ENCODE assay signal across 8 cellular contexts in genomic region chr7:76310102-76310957, GRCh38. TPM values are rescaled to one million over a fixed set of nuclear protein-coding genes. Genes with fewer than 3 reads are reported as not detected.
DNase-seq lines count a peak whose midpoint lies in the region; ATAC-seq and TF ChIP-seq lines count a peak whose summit lies in the region.

No MANE protein-coding gene starts in this region.

- TF ChIP-seq CTCF in colonic mucosa (IDR thresholded peaks at IDR 0.05) (no peak), osteocyte (IDR thresholded peaks at IDR 0.05) (no peak), hepatocyte (IDR thresholded peaks at IDR 0.05; ENCODE audit: poor library complexity) (no peak)

- POLR2A ChIA-PET in activated CD4-positive, alpha-beta T cell treated with anti-CD3 and anti-CD28 coated beads, Interleukin-2, amount 10 ng/mL, durations not matched to agents 7 days and 5 days (lab: Charles Lee) = no interaction called here

- H3K4me3 ChIP-seq in colonic mucosa (no peak overlapping the region), hepatocyte (no peak overlapping the region)

- H3K27me3 ChIP-seq in colonic mucosa = no peaks in the 10 kb centered on the region
- no peaks in the 10 kb centered on the region for H3K27me3 ChIP-seq in hepatocyte

- no peaks in the 10 kb centered on the region for H3K4me1 ChIP-seq in colonic mucosa
- H3K4me1 ChIP-seq in hepatocyte (ENCODE audit: insufficient read depth) = peaks cover 7% of the 10 kb centered on the region

- H3K9me3 ChIP-seq in colonic mucosa (no peaks in the 10 kb centered on the region), hepatocyte (ENCODE audit: low read depth) (no peaks in the 10 kb centered on the region)

- intact Hi-C loops in colonic mucosa (cut with DNase I) = loop anchor here (2.0 kb wide), 1 partner anchor 20 kb away; no protein-coding TSS in a partner anchor

- no peaks in the 10 kb centered on the region for H3K79me2 ChIP-seq in hepatocyte

- H3K36me3 Mint-ChIP-seq in osteocyte (ENCODE audit: unreplicated experiment) = no peaks in the 10 kb centered on the region
- H3K36me3 Mint-ChIP-seq in activated CD4-positive, alpha-beta T cell treated with anti-CD3 and anti-CD28 coated beads, Interleukin-2, amount 10 ng/mL, durations not matched to agents 7 days and 5 days (ENCODE audit: low read depth) = no peaks in the 10 kb centered on the region

- H2AFZ ChIP-seq in hepatocyte = no peak overlapping the region

- H3K9ac ChIP-seq in colonic mucosa (ENCODE audit: low read depth in 2 of 2, low read length in 2 of 2) = no peak overlapping the region

- H3K9me2 ChIP-seq in hepatocyte (replicated peaks; ENCODE audit: insufficient read depth) = no peaks in the 10 kb centered on the region

- 77% methylated on average over 21 of the region's 21 CpGs for WGBS in hepatocyte (ENCODE audit: low lambda C conversion rate, missing lambda C conversion rate)

- no peak for ATAC-seq in GM21390 (IDR thresholded peaks at IDR 0.05; ENCODE audit: unreplicated experiment)

- peak overlapping the region; percentile 87 for H3K27ac Mint-ChIP-seq in osteocyte (ENCODE audit: unreplicated experiment)
- H3K27ac Mint-ChIP-seq in activated CD4-positive, alpha-beta T cell treated with anti-CD3 and anti-CD28 coated beads, Interleukin-2, amount 10 ng/mL, durations not matched to agents 7 days and 5 days = no peak overlapping the region

- no peak overlapping the region for H3K4me3 Mint-ChIP-seq in osteocyte (ENCODE audit: unreplicated experiment)
- H3K4me3 Mint-ChIP-seq in activated CD4-positive, alpha-beta T cell treated with anti-CD3 and anti-CD28 coated beads, Interleukin-2, amount 10 ng/mL, durations not matched to agents 7 days and 5 days = no peak overlapping the region

- no peaks in the 10 kb centered on the region for H3K27me3 Mint-ChIP-seq in osteocyte (ENCODE audit: unreplicated experiment)
- peaks cover 2% of the 10 kb centered on the region for H3K27me3 Mint-ChIP-seq in activated CD4-positive, alpha-beta T cell treated with anti-CD3 and anti-CD28 coated beads, Interleukin-2, amount 10 ng/mL, durations not matched to agents 7 days and 5 days

- H3K9me3 Mint-ChIP-seq in osteocyte (ENCODE audit: unreplicated experiment) = no peaks in the 10 kb centered on the region
- no peaks in the 10 kb centered on the region for H3K9me3 Mint-ChIP-seq in activated CD4-positive, alpha-beta T cell treated with anti-CD3 and anti-CD28 coated beads, Interleukin-2, amount 10 ng/mL, durations not matched to agents 7 days and 5 days

- no peak overlapping the region for H3K4me2 ChIP-seq in hepatocyte

- H3K36me3 ChIP-seq in colonic mucosa = no peaks in the 10 kb centered on the region
- no peaks in the 10 kb centered on the region for H3K36me3 ChIP-seq in hepatocyte (replicated peaks; ENCODE audit: insufficient read depth, low read depth)

- peaks cover 32% of the 10 kb centered on the region for H3K4me1 Mint-ChIP-seq in osteocyte (ENCODE audit: unreplicated experiment)
- H3K4me1 Mint-ChIP-seq in activated CD4-positive, alpha-beta T cell treated with anti-CD3 and anti-CD28 coated beads, Interleukin-2, amount 10 ng/mL, durations not matched to agents 7 days and 5 days = peaks cover 8% of the 10 kb centered on the region

- CTCF ChIA-PET in activated CD4-positive, alpha-beta T cell treated with anti-CD3 and anti-CD28 coated beads, Interleukin-2, amount 10 ng/mL, durations not matched to agents 7 days and 5 days (lab: Charles Lee) = interaction anchor here (0.7 to 10.8 kb wide), 6 partner anchors 6 to 140 kb away, joined by 3 to 102 read pairs (median 4); partner anchors contain the start of gene HSPB1

- no peaks in the 10 kb centered on the region for H4K20me1 ChIP-seq in hepatocyte (ENCODE audit: insufficient read depth, poor library complexity, severe bottlenecking)

- no peak overlapping the region for H3K27ac ChIP-seq in colonic mucosa
- no peak overlapping the region for H3K27ac ChIP-seq in hepatocyte

- DNase-seq in DMS79 treated with DMSO at 0.1 percent for 48 hours (lab: John Stamatoyannopoulos, UW) = peak; percentile 70
- DNase-seq in NCI-H524 treated with DMSO at 0.1 percent for 48 hours (lab: John Stamatoyannopoulos, UW) = peak; percentile 48
- peak; percentile 58 for DNase-seq in colonic mucosa
- peak; percentile 89 for DNase-seq in osteocyte (ENCODE audit: extremely low spot score, unreplicated experiment)
- DNase-seq in activated CD4-positive, alpha-beta T cell treated with anti-CD3 and anti-CD28 coated beads, Interleukin-2, amount 10 ng/mL, durations not matched to agents 7 days and 5 days = no peak
- DNase-seq in ecto neural progenitor cell (ENCODE audit: low spot score) = no peak
- no peak for DNase-seq in hepatocyte (ENCODE audit: low spot score)

RNA-seq across cellular contexts. Expression of gene HSPB1, which starts 7.9 kb away (rescaled TPM):
- total RNA-seq in colonic mucosa (100 to 1,000 TPM; 539 to 844 TPM), osteocyte (251 and 252 TPM in 2 replicates), hepatocyte (186 and 205 TPM in 2 replicates)
- total RNA-seq in activated CD4-positive, alpha-beta T cell treated with anti-CD3 and anti-CD28 coated beads, Interleukin-2, amount 10 ng/mL, durations not matched to agents 7 days and 5 days = 10 to 100 TPM; 27.0 to 28.1 TPM
- polyA plus RNA-seq in hepatocyte = 1,525 and 1,553 TPM in 2 replicates

RNA-seq across cellular contexts. Expression of gene YWHAG, which starts 48.5 kb away (rescaled TPM):
- total RNA-seq in colonic mucosa (100 to 1,000 TPM; 104 to 121 TPM), osteocyte (151 and 154 TPM in 2 replicates), hepatocyte (106 and 117 TPM in 2 replicates)
- total RNA-seq in activated CD4-positive, alpha-beta T cell treated with anti-CD3 and anti-CD28 coated beads, Interleukin-2, amount 10 ng/mL, durations not matched to agents 7 days and 5 days = 10 to 100 TPM; 68.0 to 75.1 TPM
- polyA plus RNA-seq in hepatocyte = 12.6 and 17.2 TPM in 2 replicates

Comparison
In these comparisons a context has a peak if more than half of its experiments do, and no peak if none do; other contexts are left out.
1. DNase-seq: peak in DMS79 treated with DMSO at 0.1 percent for 48 hours (single experiment), NCI-H524 treated with DMSO at 0.1 percent for 48 hours (single experiment), colonic mucosa (single experiment) and osteocyte (single experiment); none in activated CD4-positive, alpha-beta T cell treated with anti-CD3 and anti-CD28 coated beads, Interleukin-2, amount 10 ng/mL, durations not matched to agents 7 days and 5 days (single experiment), ecto neural progenitor cell (single experiment) and hepatocyte (single experiment).